In genomic region chrX:19990519-19991349, GRCh38 we compare ENCODE assay signal across 8 cellular contexts. TPM values are rescaled to one million over a fixed set of nuclear protein-coding genes. Genes with fewer than 3 reads are reported as not detected.
DNase-seq lines count a peak whose midpoint lies in the region; ATAC-seq and TF ChIP-seq lines count a peak whose summit lies in the region.

BCLAF3 (minus strand) TSS chrX:19991061; CDS start chrX:19970264, 20,797 bp downstream.

- H3K4me1 ChIP-seq in GM23338 (ENCODE audit: insufficient read depth) (peaks cover 7% of the 10 kb centered on the region; the same call in 1 of the 2 replicates), neural progenitor cell (no peaks in the 10 kb centered on the region), stomach smooth muscle (ENCODE audit: control insufficient read depth, insufficient read depth, low read length) (no peaks in the 10 kb centered on the region)

- TF ChIP-seq CTCF in GM23338 (conservative IDR thresholded peaks at IDR 0.05; ENCODE audit: low read depth in 2 of 2) (peak; percentile 55 to 82), fibroblast of villous mesenchyme (IDR thresholded peaks at IDR 0.05; ENCODE audit: insufficient read depth, low read depth, low read length) (peak; percentile 69), neural progenitor cell (IDR thresholded peaks at IDR 0.05) (peak; percentile 74)

- H3K4me3 Mint-ChIP-seq in GM23338 (peak within 1 kb of the TSS; percentile 86), neural progenitor cell (peak within 1 kb of the TSS; percentile 91)

- peak; percentile 89 for ATAC-seq in GM23338

- peak within 1 kb of the TSS; percentile 62; the same call in 1 of the 2 replicates for H3K27ac Mint-ChIP-seq in GM23338
- H3K27ac Mint-ChIP-seq in neural progenitor cell: no peak within 1 kb of the TSS

- H3K36me3 ChIP-seq in GM23338 (ENCODE audit: insufficient read depth): no peaks in the 10 kb centered on the region
- H3K36me3 ChIP-seq in neural progenitor cell: no peaks in the 10 kb centered on the region
- no peaks in the 10 kb centered on the region for H3K36me3 ChIP-seq in stomach smooth muscle (ENCODE audit: control insufficient read depth in 2 of 2, insufficient read depth in 2 of 2, low read length in 2 of 2)

- DNase-seq in ELF-1 (ENCODE audit: low read depth, low spot score): peak; percentile 97
- DNase-seq in GM23338 (ENCODE audit: low spot score): peak; percentile 86
- DNase-seq in Kasumi-1 (lab: John Stamatoyannopoulos, UW): peak; percentile 65 to 71
- peak; percentile 86 for DNase-seq in RPMI7951 (ENCODE audit: low read depth)
- peak; percentile 81 for DNase-seq in activated effector memory CD4-positive, alpha-beta T cell treated with Interleukin-2 at 50 U/mL for 16 hours
- DNase-seq in fibroblast of villous mesenchyme (ENCODE audit: low read depth): peak; percentile 86
- peak; percentile 94 for DNase-seq in neural progenitor cell (ENCODE audit: low spot score)

- H3K9me3 ChIP-seq in neural progenitor cell (ENCODE audit: low read depth): no peaks in the 10 kb centered on the region
- no peaks in the 10 kb centered on the region for H3K9me3 ChIP-seq in stomach smooth muscle (ENCODE audit: control insufficient read depth in 2 of 2, low read length in 2 of 2)

- no peaks in the 10 kb centered on the region for H3F3A ChIP-seq in GM23338 (replicated peaks; ENCODE audit: low read depth)
- no peaks in the 10 kb centered on the region for H3F3A ChIP-seq in neural progenitor cell (ENCODE audit: low read depth)

- H3K9me3 Mint-ChIP-seq in GM23338 (no peaks in the 10 kb centered on the region), neural progenitor cell (peaks cover 9% of the 10 kb centered on the region)

- H3K36me3 Mint-ChIP-seq in GM23338 (ENCODE audit: low read depth): peaks cover 5% of the 10 kb centered on the region; the same call in 2 of the 3 replicates
- peaks cover 6% of the 10 kb centered on the region for H3K36me3 Mint-ChIP-seq in neural progenitor cell

- H2AFZ ChIP-seq in GM23338: peak within 1 kb of the TSS; percentile 74
- H2AFZ ChIP-seq in neural progenitor cell (replicated peaks): peak within 1 kb of the TSS; percentile 63

- H3K27ac ChIP-seq in GM23338 (ENCODE audit: low read depth) (no peak within 1 kb of the TSS), neural progenitor cell (no peak within 1 kb of the TSS), stomach smooth muscle (ENCODE audit: low read length) (peak within 1 kb of the TSS; percentile 53)

- H3K9ac ChIP-seq in neural progenitor cell (no peak within 1 kb of the TSS), stomach smooth muscle (ENCODE audit: low read length in 2 of 2) (peak within 1 kb of the TSS; percentile 58 to 70)

- H3K4me1 Mint-ChIP-seq in GM23338 (peaks cover 14% of the 10 kb centered on the region), neural progenitor cell (peaks cover 5% of the 10 kb centered on the region)

- no peaks in the 10 kb centered on the region for H3K27me3 Mint-ChIP-seq in GM23338 (ENCODE audit: insufficient read depth, low read depth, poor library complexity)
- peaks cover 3% of the 10 kb centered on the region for H3K27me3 Mint-ChIP-seq in neural progenitor cell (ENCODE audit: insufficient read depth, low read depth)

- H3K79me2 ChIP-seq in GM23338 (replicated peaks; ENCODE audit: insufficient read depth) (peaks cover 28% of the 10 kb centered on the region), neural progenitor cell (ENCODE audit: low read depth) (peaks cover 10% of the 10 kb centered on the region)

- H4K20me1 ChIP-seq in GM23338 (replicated peaks; ENCODE audit: insufficient read depth) (no peaks in the 10 kb centered on the region), neural progenitor cell (ENCODE audit: low read depth) (no peaks in the 10 kb centered on the region)

- no peaks in the 10 kb centered on the region for H3K9me2 ChIP-seq in GM23338 (ENCODE audit: insufficient read depth)

- H3K27me3 ChIP-seq in GM23338 (ENCODE audit: insufficient read depth) (no peaks in the 10 kb centered on the region), neural progenitor cell (no peaks in the 10 kb centered on the region), stomach smooth muscle (ENCODE audit: control insufficient read depth in 1 of 2, insufficient read depth in 2 of 2, low read length in 2 of 2) (no peaks in the 10 kb centered on the region)

- peak within 1 kb of the TSS; percentile 67 for H3K4me3 ChIP-seq in GM23338
- H3K4me3 ChIP-seq in fibroblast of villous mesenchyme (ENCODE audit: low read depth, low read length): peak within 1 kb of the TSS; percentile 69
- peak within 1 kb of the TSS; percentile 77 for H3K4me3 ChIP-seq in neural progenitor cell
- H3K4me3 ChIP-seq in stomach smooth muscle (ENCODE audit: low read length in 2 of 2): peak within 1 kb of the TSS; percentile 60 to 73

- H3K4me2 ChIP-seq in GM23338 (peak within 1 kb of the TSS; percentile 82), neural progenitor cell (peak within 1 kb of the TSS; percentile 77)

TF ChIP-seq in GM23338, 12 proteins besides CTCF, POLR2A, EP300 and RAD21 (continues in another document):
- TF ChIP-seq ZNF114 (CRISPR knock-in tag; IDR thresholded peaks at IDR 0.05) (no peak), EZH2phosphoT487 (IDR thresholded peaks at IDR 0.05; ENCODE audit: unreplicated experiment) (no peak), ZNF462 (CRISPR knock-in tag; IDR thresholded peaks at IDR 0.05) (no peak)
- TF ChIP-seq, protein P1, sequence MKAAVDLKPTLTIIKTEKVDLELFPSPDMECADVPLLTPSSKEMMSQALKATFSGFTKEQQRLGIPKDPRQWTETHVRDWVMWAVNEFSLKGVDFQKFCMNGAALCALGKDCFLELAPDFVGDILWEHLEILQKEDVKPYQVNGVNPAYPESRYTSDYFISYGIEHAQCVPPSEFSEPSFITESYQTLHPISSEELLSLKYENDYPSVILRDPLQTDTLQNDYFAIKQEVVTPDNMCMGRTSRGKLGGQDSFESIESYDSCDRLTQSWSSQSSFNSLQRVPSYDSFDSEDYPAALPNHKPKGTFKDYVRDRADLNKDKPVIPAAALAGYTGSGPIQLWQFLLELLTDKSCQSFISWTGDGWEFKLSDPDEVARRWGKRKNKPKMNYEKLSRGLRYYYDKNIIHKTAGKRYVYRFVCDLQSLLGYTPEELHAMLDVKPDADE (IDR thresholded peaks at IDR 0.05): no peak

RNA-seq across cellular contexts. Expression of gene BCLAF3, which starts in this region (rescaled TPM):
- total RNA-seq in GM23338 (2014; rRNA removed; shearing (Covaris generic)): 9.2 and 9.3 TPM in 2 replicates
- 6.5 and 7.5 TPM in 2 replicates for polyA plus RNA-seq in GM23338 (2016; fragmentation: Nextera tagmentation; extraction: Ambion mirVana)
- 3.1 and 4.3 TPM in 2 replicates for total RNA-seq in RPMI7951 (2014; rRNA removed; shearing (Covaris generic))
- total RNA-seq in fibroblast of villous mesenchyme (4.8 and 6.5 TPM in 2 replicates), neural progenitor cell (ENCODE audit: low replicate concordance) (7.4 and 9.7 TPM in 2 replicates)
